19 cellular contexts compared by ENCODE assay signal in genomic region chr16:6482861-6483530, GRCh38.
DNase-seq lines count a peak whose midpoint lies in the region; ATAC-seq, FAIRE-seq and TF ChIP-seq lines count a peak whose summit lies in the region.
"Had no signal": no experiment of that assay in that cellular context is flagged by ENCODE, and none has a peak within 500 bp of the region (broad histone marks: within the 10 kb centered on the region; RNA-seq: fewer than 3 reads in every experiment).

No MANE protein-coding gene starts in this region.

- H3K4me3 Mint-ChIP-seq in chondrocyte (ENCODE audit: unreplicated experiment) (no peak overlapping the region), immature natural killer cell (no peak overlapping the region)
- no peak overlapping the region for H3K4me3 Mint-ChIP-seq in activated CD8-positive, alpha-beta memory T cell treated with anti-CD3 and anti-CD28 coated beads, Interleukin-2, amount 10 ng/mL, durations not matched to agents 7 days and 5 days
- H3K4me3 Mint-ChIP-seq: activated B cell treated with CpG ODN at 0.5 μM for 24 hours; activated naive CD8-positive, alpha-beta T cell treated with anti-CD3 and anti-CD28 coated beads, Interleukin-2, amount 50 U/mL, for 24 hours; activated T-helper 17 cell treated with anti-CD3 and anti-CD28 coated beads, Interleukin-2, amount 50 U/mL, for 72 hours; HFFc6; stimulated activated naive CD8-positive, alpha-beta T cell treated with anti-CD3 and anti-CD28 coated beads, Interleukin-15, Interleukin-2, amounts not matched to agents 100 ng/mL and 50 ng/mL, for 24 hours had no signal

- H3K27me3 Mint-ChIP-seq in chondrocyte (ENCODE audit: low read depth) (no peaks in the 10 kb centered on the region), immature natural killer cell (ENCODE audit: low read depth in 3 of 3) (peaks cover 0 to 3% (median 2%) of the 10 kb centered on the region in 3 donors)
- peaks cover 6% of the 10 kb centered on the region for H3K27me3 Mint-ChIP-seq in activated CD8-positive, alpha-beta memory T cell treated with anti-CD3 and anti-CD28 coated beads, Interleukin-2, amount 10 ng/mL, durations not matched to agents 7 days and 5 days

- H3K9me3 Mint-ChIP-seq in chondrocyte (ENCODE audit: low read depth) (peaks cover 4% of the 10 kb centered on the region), immature natural killer cell (peaks cover 1 to 21% (median 5%) of the 10 kb centered on the region in 6 donors)
- peaks cover 2% of the 10 kb centered on the region for H3K9me3 Mint-ChIP-seq in activated CD8-positive, alpha-beta memory T cell treated with anti-CD3 and anti-CD28 coated beads, Interleukin-2, amount 10 ng/mL, durations not matched to agents 7 days and 5 days (ENCODE audit: low read depth)
- H3K9me3 Mint-ChIP-seq: activated naive CD8-positive, alpha-beta T cell treated with anti-CD3 and anti-CD28 coated beads, Interleukin-2, amount 50 U/mL, for 24 hours had no signal

- H3K4me1 Mint-ChIP-seq in chondrocyte (ENCODE audit: low read depth): no peaks in the 10 kb centered on the region
- H3K4me1 Mint-ChIP-seq in immature natural killer cell: no peaks in the 10 kb centered on the region
- no peaks in the 10 kb centered on the region for H3K4me1 Mint-ChIP-seq in activated CD8-positive, alpha-beta memory T cell treated with anti-CD3 and anti-CD28 coated beads, Interleukin-2, amount 10 ng/mL, durations not matched to agents 7 days and 5 days
- H3K4me1 Mint-ChIP-seq: activated B cell treated with CpG ODN at 0.5 μM for 24 hours; activated naive CD8-positive, alpha-beta T cell treated with anti-CD3 and anti-CD28 coated beads, Interleukin-2, amount 50 U/mL, for 24 hours; activated T-helper 17 cell treated with anti-CD3 and anti-CD28 coated beads, Interleukin-2, amount 50 U/mL, for 72 hours had no signal

- no peak for ATAC-seq in activated CD8-positive, alpha-beta memory T cell treated with anti-CD3 and anti-CD28 coated beads, Interleukin-2, amount 10 ng/mL, durations not matched to agents 7 days and 5 days
- no peak for ATAC-seq in GM18498 (IDR thresholded peaks at IDR 0.05; ENCODE audit: unreplicated experiment)
- ATAC-seq: A549; activated naive CD8-positive, alpha-beta T cell treated with anti-CD3 and anti-CD28 coated beads, Interleukin-2, amount 50 U/mL, for 24 hours; activated T-helper 17 cell treated with anti-CD3 and anti-CD28 coated beads, Interleukin-2, amount 50 U/mL, for 72 hours; HepG2; naive thymus-derived CD8-positive, alpha-beta T cell; PC-3 had no signal

- no peak for TF ChIP-seq CTCF in chondrocyte (IDR thresholded peaks at IDR 0.05)

- DNase-seq in NCI-H82 (lab: John Stamatoyannopoulos, UW): peak; percentile 53
- no peak for DNase-seq in NCI-H82 treated with DMSO at 0.1 percent for 48 hours (lab: John Stamatoyannopoulos, UW; ENCODE audit: unreplicated experiment)
- peak; percentile 82 for DNase-seq in chondrocyte (ENCODE audit: low spot score)
- peak; percentile 11 for DNase-seq in left kidney (ENCODE audit: low read depth, low spot score)
- peak; percentile 37 for DNase-seq in urothelium cell line (ENCODE audit: low spot score)
- no peak for DNase-seq in immature natural killer cell
- DNase-seq in activated CD8-positive, alpha-beta memory T cell treated with anti-CD3 and anti-CD28 coated beads, Interleukin-2, amount 10 ng/mL, durations not matched to agents 7 days and 5 days: no peak
- DNase-seq: activated B cell treated with CpG ODN at 0.5 μM for 24 hours; activated naive CD8-positive, alpha-beta T cell treated with anti-CD3 and anti-CD28 coated beads, Interleukin-2, amount 50 U/mL, for 24 hours; DMS53; HFFc6; naive thymus-derived CD8-positive, alpha-beta T cell; PC-3; SJCRH30 had no signal

- H3K36me3 Mint-ChIP-seq in chondrocyte (ENCODE audit: low read depth) (no peaks in the 10 kb centered on the region), immature natural killer cell (no peaks in the 10 kb centered on the region)
- H3K36me3 Mint-ChIP-seq in activated CD8-positive, alpha-beta memory T cell treated with anti-CD3 and anti-CD28 coated beads, Interleukin-2, amount 10 ng/mL, durations not matched to agents 7 days and 5 days: peaks cover 2% of the 10 kb centered on the region

- CTCF ChIA-PET in activated CD8-positive, alpha-beta memory T cell treated with anti-CD3 and anti-CD28 coated beads, Interleukin-2, amount 10 ng/mL, durations not matched to agents 7 days and 5 days (lab: Charles Lee): no interaction called here

- H3K27ac Mint-ChIP-seq in chondrocyte (ENCODE audit: unreplicated experiment) (no peak overlapping the region), immature natural killer cell (no peak overlapping the region)
- no peak overlapping the region for H3K27ac Mint-ChIP-seq in activated CD8-positive, alpha-beta memory T cell treated with anti-CD3 and anti-CD28 coated beads, Interleukin-2, amount 10 ng/mL, durations not matched to agents 7 days and 5 days
- H3K27ac Mint-ChIP-seq: activated B cell treated with CpG ODN at 0.5 μM for 24 hours; activated naive CD8-positive, alpha-beta T cell treated with anti-CD3 and anti-CD28 coated beads, Interleukin-2, amount 50 U/mL, for 24 hours; activated T-helper 17 cell treated with anti-CD3 and anti-CD28 coated beads, Interleukin-2, amount 50 U/mL, for 72 hours; HFFc6; naive thymus-derived CD8-positive, alpha-beta T cell; stimulated activated naive CD8-positive, alpha-beta T cell treated with anti-CD3 and anti-CD28 coated beads, Interleukin-15, Interleukin-2, amounts not matched to agents 100 ng/mL and 50 ng/mL, for 24 hours had no signal

- no peak for FAIRE-seq in urothelium cell line (lab: Jason Lieb, UNC)
- FAIRE-seq: A549, HepG2 had no signal

Comparison
In these comparisons a context has a peak if more than half of its experiments do, and no peak if none do; other contexts are left out.
1. DNase-seq: peak in NCI-H82 (single experiment), chondrocyte (single experiment), left kidney (single experiment) and urothelium cell line (single experiment); none in NCI-H82 treated with DMSO at 0.1 percent for 48 hours (single experiment), immature natural killer cell (0 of 3) and activated CD8-positive, alpha-beta memory T cell treated with anti-CD3 and anti-CD28 coated beads, Interleukin-2, amount 10 ng/mL, durations not matched to agents 7 days and 5 days (single experiment).